Comparison of ENCODE assay signal across 8 cellular contexts in the genomic region with DNA sequence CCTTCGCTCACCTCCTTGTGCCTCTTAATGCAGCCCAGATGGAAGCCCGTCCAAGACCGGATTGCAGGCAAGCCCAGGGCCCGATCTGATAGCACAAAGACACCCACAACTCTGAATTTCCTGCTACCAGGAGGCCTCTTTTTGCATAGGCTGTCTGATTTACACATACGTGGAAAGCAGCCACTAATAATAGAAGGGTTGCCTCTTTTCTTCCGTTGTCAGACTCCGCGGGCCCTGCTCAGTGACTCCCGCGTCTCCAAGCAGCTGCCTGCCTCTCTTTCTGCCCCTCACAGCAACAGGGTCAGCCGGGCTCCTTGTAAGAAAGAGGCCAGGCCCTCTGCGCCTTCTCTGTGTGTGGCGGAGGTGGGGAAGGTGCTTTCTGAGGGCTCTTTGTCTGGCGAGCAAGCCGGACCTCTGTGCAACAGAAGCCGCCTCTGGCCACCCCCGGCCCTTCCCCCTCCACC. TPM values are rescaled to one million over a fixed set of nuclear protein-coding genes. Genes with fewer than 3 reads are reported as not detected.
A peak's percentile ranks its signal among the peaks of the same experiment; 100 is the strongest.
DNase-seq lines count a peak whose midpoint lies in the region; ATAC-seq and TF ChIP-seq lines count a peak whose summit lies in the region.

No MANE protein-coding gene starts in this region.

- TF ChIP-seq CTCF in WTC11 (IDR thresholded peaks at IDR 0.05): no peak
- no peak for TF ChIP-seq CTCF in tibial nerve (IDR thresholded peaks at IDR 0.05)
- no peak for TF ChIP-seq CTCF in testis (IDR thresholded peaks at IDR 0.05)

- H3K9me3 Mint-ChIP-seq in WTC11: no peaks in the 10 kb centered on the region

- intact Hi-C loops in testis (cut with DNase I; ENCODE audit: low total_unique reads): no loop called here

- H3K4me1 ChIP-seq in tibial nerve (peaks cover 0 to 69% (median 49%) of the 10 kb centered on the region in 4 donors), testis (peaks cover 8% of the 10 kb centered on the region)

- H3K4me3 ChIP-seq in tibial nerve (peak overlapping the region in 1 of 4 donors; percentile 12), testis (no peak overlapping the region)

- H3K27ac ChIP-seq in tibial nerve (peak overlapping the region in 3 of 4 donors; percentile 53 to 71 (median 55)), testis (peak overlapping the region in 1 of 2 donors; percentile 30)

- DNase-seq in activated effector memory CD4-positive, alpha-beta T cell treated with anti-CD3 and anti-CD28 coated beads, Interleukin-2, amount 50 U/mL, for 16 hours: peak; percentile 78
- no peak for DNase-seq in activated effector memory CD4-positive, alpha-beta T cell treated with Interleukin-2 at 50 U/mL for 16 hours
- DNase-seq in WTC11 (ENCODE audit: low spot score) (peak; percentile 50), islet precursor cell (peak; percentile 84), tibial nerve (ENCODE audit: low spot score in 2 of 2) (no peak), superior temporal gyrus (ENCODE audit: extremely low spot score) (no peak), testis (no peak)

- no peaks in the 10 kb centered on the region for H3K36me3 Mint-ChIP-seq in WTC11

- H3K27me3 Mint-ChIP-seq in WTC11 (ENCODE audit: low read depth): peaks cover 33% of the 10 kb centered on the region

- TF ChIP-seq EP300 in tibial nerve (IDR thresholded peaks at IDR 0.05): no peak

- no peaks in the 10 kb centered on the region for H3K9me3 ChIP-seq in tibial nerve
- H3K9me3 ChIP-seq in testis: no peaks in the 10 kb centered on the region

- no peak overlapping the region for H3K27ac Mint-ChIP-seq in WTC11

- H3K4me1 Mint-ChIP-seq in WTC11: peaks cover 63% of the 10 kb centered on the region

- CTCF ChIA-PET in WTC11 (lab: Charles Lee): interaction anchor here (0.6 to 1.4 kb wide), 4 partner anchors 37 to 550 kb away, joined by 3 to 6 read pairs (median 4); no protein-coding TSS in a partner anchor

- WGBS in tibial nerve, 2 donors: 32 to 38% methylated on average over 17 of the region's 17 CpGs
- 35 to 49% methylated on average over 11 to 17 of the region's 17 CpGs for WGBS in testis, 2 donors

- H3K27me3 ChIP-seq in tibial nerve: no peaks in the 10 kb centered on the region
- H3K27me3 ChIP-seq in testis: no peaks in the 10 kb centered on the region

- TF ChIP-seq POLR2A in tibial nerve (IDR thresholded peaks at IDR 0.05): no peak
- TF ChIP-seq POLR2A in testis (IDR thresholded peaks at IDR 0.05): no peak

- H3K36me3 ChIP-seq in tibial nerve: no peaks in the 10 kb centered on the region
- H3K36me3 ChIP-seq in testis (ENCODE audit: low read depth, missing control alignments): no peaks in the 10 kb centered on the region

- H3K4me3 Mint-ChIP-seq in WTC11: peak overlapping the region; percentile 5; the same call in 1 of the 2 replicates

- POLR2A ChIA-PET in WTC11 (lab: Charles Lee): no interaction called here

- peak; percentile 34 for ATAC-seq in HG03097 (IDR thresholded peaks at IDR 0.05; ENCODE audit: low FRiP score, unreplicated experiment)
- ATAC-seq in WTC11: peak; percentile 54

TF ChIP-seq in WTC11, 78 proteins besides CTCF, POLR2A, EP300 and RAD21 (continues in another document):
- TF ChIP-seq NFATC4 (CRISPR knock-in tag; IDR thresholded peaks at IDR 0.05) (no peak), SOX15 (CRISPR knock-in tag; IDR thresholded peaks at IDR 0.05) (no peak), GRHL2 (CRISPR knock-in tag; IDR thresholded peaks at IDR 0.05; ENCODE audit: insufficient replicate concordance, severe bottlenecking) (no peak), ZNF121 (CRISPR knock-in tag; IDR thresholded peaks at IDR 0.05) (no peak), GABPB1 (CRISPR knock-in tag; IDR thresholded peaks at IDR 0.05) (no peak), NR1H2 (CRISPR knock-in tag; IDR thresholded peaks at IDR 0.05) (no peak), ZNF423 (CRISPR knock-in tag; IDR thresholded peaks at IDR 0.05) (no peak), KAT7 (CRISPR knock-in tag; IDR thresholded peaks at IDR 0.05; ENCODE audit: borderline replicate concordance) (no peak)
- TF ChIP-seq, protein P1, sequence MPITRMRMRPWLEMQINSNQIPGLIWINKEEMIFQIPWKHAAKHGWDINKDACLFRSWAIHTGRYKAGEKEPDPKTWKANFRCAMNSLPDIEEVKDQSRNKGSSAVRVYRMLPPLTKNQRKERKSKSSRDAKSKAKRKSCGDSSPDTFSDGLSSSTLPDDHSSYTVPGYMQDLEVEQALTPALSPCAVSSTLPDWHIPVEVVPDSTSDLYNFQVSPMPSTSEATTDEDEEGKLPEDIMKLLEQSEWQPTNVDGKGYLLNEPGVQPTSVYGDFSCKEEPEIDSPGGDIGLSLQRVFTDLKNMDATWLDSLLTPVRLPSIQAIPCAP (CRISPR knock-in tag; IDR thresholded peaks at IDR 0.05): no peak
- TF ChIP-seq, protein P2, sequence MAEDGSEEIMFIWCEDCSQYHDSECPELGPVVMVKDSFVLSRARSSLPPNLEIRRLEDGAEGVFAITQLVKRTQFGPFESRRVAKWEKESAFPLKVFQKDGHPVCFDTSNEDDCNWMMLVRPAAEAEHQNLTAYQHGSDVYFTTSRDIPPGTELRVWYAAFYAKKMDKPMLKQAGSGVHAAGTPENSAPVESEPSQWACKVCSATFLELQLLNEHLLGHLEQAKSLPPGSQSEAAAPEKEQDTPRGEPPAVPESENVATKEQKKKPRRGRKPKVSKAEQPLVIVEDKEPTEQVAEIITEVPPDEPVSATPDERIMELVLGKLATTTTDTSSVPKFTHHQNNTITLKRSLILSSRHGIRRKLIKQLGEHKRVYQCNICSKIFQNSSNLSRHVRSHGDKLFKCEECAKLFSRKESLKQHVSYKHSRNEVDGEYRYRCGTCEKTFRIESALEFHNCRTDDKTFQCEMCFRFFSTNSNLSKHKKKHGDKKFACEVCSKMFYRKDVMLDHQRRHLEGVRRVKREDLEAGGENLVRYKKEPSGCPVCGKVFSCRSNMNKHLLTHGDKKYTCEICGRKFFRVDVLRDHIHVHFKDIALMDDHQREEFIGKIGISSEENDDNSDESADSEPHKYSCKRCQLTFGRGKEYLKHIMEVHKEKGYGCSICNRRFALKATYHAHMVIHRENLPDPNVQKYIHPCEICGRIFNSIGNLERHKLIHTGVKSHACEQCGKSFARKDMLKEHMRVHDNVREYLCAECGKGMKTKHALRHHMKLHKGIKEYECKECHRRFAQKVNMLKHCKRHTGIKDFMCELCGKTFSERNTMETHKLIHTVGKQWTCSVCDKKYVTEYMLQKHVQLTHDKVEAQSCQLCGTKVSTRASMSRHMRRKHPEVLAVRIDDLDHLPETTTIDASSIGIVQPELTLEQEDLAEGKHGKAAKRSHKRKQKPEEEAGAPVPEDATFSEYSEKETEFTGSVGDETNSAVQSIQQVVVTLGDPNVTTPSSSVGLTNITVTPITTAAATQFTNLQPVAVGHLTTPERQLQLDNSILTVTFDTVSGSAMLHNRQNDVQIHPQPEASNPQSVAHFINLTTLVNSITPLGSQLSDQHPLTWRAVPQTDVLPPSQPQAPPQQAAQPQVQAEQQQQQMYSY (CRISPR knock-in tag; IDR thresholded peaks at IDR 0.05): no peak
- TF ChIP-seq, protein P3, sequence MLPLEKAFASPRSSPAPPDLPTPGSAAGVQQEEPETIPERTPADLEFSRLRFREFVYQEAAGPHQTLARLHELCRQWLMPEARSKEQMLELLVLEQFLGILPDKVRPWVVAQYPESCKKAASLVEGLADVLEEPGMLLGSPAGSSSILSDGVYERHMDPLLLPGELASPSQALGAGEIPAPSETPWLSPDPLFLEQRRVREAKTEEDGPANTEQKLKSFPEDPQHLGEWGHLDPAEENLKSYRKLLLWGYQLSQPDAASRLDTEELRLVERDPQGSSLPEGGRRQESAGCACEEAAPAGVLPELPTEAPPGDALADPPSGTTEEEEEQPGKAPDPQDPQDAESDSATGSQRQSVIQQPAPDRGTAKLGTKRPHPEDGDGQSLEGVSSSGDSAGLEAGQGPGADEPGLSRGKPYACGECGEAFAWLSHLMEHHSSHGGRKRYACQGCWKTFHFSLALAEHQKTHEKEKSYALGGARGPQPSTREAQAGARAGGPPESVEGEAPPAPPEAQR (CRISPR knock-in tag; IDR thresholded peaks at IDR 0.05): no peak
- TF ChIP-seq, protein P4, sequence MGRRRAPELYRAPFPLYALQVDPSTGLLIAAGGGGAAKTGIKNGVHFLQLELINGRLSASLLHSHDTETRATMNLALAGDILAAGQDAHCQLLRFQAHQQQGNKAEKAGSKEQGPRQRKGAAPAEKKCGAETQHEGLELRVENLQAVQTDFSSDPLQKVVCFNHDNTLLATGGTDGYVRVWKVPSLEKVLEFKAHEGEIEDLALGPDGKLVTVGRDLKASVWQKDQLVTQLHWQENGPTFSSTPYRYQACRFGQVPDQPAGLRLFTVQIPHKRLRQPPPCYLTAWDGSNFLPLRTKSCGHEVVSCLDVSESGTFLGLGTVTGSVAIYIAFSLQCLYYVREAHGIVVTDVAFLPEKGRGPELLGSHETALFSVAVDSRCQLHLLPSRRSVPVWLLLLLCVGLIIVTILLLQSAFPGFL (CRISPR knock-in tag; IDR thresholded peaks at IDR 0.05; ENCODE audit: borderline replicate concordance): no peak
- TF ChIP-seq, protein P5, sequence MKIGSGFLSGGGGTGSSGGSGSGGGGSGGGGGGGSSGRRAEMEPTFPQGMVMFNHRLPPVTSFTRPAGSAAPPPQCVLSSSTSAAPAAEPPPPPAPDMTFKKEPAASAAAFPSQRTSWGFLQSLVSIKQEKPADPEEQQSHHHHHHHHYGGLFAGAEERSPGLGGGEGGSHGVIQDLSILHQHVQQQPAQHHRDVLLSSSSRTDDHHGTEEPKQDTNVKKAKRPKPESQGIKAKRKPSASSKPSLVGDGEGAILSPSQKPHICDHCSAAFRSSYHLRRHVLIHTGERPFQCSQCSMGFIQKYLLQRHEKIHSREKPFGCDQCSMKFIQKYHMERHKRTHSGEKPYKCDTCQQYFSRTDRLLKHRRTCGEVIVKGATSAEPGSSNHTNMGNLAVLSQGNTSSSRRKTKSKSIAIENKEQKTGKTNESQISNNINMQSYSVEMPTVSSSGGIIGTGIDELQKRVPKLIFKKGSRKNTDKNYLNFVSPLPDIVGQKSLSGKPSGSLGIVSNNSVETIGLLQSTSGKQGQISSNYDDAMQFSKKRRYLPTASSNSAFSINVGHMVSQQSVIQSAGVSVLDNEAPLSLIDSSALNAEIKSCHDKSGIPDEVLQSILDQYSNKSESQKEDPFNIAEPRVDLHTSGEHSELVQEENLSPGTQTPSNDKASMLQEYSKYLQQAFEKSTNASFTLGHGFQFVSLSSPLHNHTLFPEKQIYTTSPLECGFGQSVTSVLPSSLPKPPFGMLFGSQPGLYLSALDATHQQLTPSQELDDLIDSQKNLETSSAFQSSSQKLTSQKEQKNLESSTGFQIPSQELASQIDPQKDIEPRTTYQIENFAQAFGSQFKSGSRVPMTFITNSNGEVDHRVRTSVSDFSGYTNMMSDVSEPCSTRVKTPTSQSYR (CRISPR knock-in tag; IDR thresholded peaks at IDR 0.05): no peak

RNA-seq across cellular contexts. Expression of a gene that starts 26.7 kb away (rescaled TPM):
- 0.39 to 0.63 TPM (median 0.44 TPM) in 3 replicates for total RNA-seq in WTC11 (2021)
- 10 to 100 TPM; 21.3 to 57.9 (median 52.6) TPM for total RNA-seq in tibial nerve
- total RNA-seq in testis: 10 to 100 TPM; 13.3 to 16.7 TPM
- 8.7 TPM for polyA plus RNA-seq in testis (ENCODE audit: insufficient read depth, low read depth, low replicate concordance)

Comparison
In these comparisons a context has a peak if more than half of its experiments do, and no peak if none do; other contexts are left out.
1. DNase-seq: peak in activated effector memory CD4-positive, alpha-beta T cell treated with anti-CD3 and anti-CD28 coated beads, Interleukin-2, amount 50 U/mL, for 16 hours (single experiment), WTC11 (single experiment) and islet precursor cell (single experiment); none in activated effector memory CD4-positive, alpha-beta T cell treated with Interleukin-2 at 50 U/mL for 16 hours (single experiment), tibial nerve (0 of 2), superior temporal gyrus (single experiment) and testis (single experiment).